In the genomic region with DNA sequence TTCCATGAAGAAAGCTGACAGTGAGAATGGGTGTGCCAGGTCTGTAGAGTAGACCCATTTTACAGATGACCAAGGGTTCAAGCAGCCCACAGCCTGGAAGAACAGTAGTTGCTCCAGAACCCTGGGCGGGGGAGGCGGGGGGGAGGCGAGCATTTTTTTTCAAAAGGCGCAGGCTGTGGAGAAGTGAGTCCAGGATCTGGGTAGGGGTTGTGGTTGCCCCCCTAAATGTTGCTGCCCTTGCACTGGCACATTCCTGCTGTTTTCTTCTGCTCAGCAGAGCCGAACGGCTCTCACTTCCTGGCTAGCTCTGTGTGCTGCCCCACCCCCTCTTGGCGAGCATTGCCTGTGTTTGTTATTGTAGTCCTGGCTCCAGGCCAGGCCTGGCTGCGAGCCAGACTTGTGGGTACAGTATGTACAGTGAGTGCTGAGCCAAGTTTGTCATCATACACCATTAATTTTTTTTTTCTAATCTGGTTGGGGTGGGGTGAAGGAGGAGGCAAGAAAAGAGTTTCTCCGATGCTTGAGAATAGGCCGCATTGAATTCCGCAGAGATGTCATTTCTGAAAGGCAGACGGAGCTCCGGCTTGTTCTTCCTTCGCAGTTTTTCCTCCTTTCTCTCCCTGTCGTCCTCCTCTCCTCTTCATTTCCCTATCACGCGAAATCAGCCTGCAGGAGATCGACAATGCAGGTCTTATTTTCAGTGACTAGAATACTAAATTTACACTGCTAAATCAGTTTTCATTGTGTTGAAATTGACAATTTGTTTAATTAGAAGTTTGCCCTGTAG, we compare ENCODE assay signal across 8 cellular contexts.
DNase-seq lines count a peak whose midpoint lies in the region; TF ChIP-seq lines count a peak whose summit lies in the region.

No MANE protein-coding gene starts in this region.

- H3K4me1 ChIP-seq in adrenal gland (replicated peaks in 1 of 2): peaks cover 70 to 94% of the 10 kb centered on the region in 2 donors
- peaks cover 57% of the 10 kb centered on the region for H3K4me1 ChIP-seq in prostate gland (replicated peaks)
- peaks cover 74 to 83% (median 79%) of the 10 kb centered on the region in 4 donors for H3K4me1 ChIP-seq in transverse colon

- H3K27me3 ChIP-seq in H7 (ENCODE audit: control insufficient read depth, insufficient read depth, low read length) (no peaks in the 10 kb centered on the region), adrenal gland (no peaks in the 10 kb centered on the region), prostate gland (replicated peaks; ENCODE audit: insufficient read depth) (no peaks in the 10 kb centered on the region), transverse colon (no peaks in the 10 kb centered on the region)

- H3K9me3 ChIP-seq in adrenal gland (replicated peaks in 1 of 3) (no peaks in the 10 kb centered on the region), prostate gland (no peaks in the 10 kb centered on the region), transverse colon (no peaks in the 10 kb centered on the region)

- TF ChIP-seq POLR2A in adrenal gland (IDR thresholded peaks at IDR 0.05) (peak; percentile 29 to 81), prostate gland (IDR thresholded peaks at IDR 0.05) (peak; percentile 36), transverse colon (IDR thresholded peaks at IDR 0.05) (peak; percentile 71)

- H3K36me3 ChIP-seq in H7 (replicated peaks; ENCODE audit: control insufficient read depth, insufficient read depth, low read length): no peaks in the 10 kb centered on the region
- H3K36me3 ChIP-seq in adrenal gland (replicated peaks in 1 of 2): peaks cover 0 to 16% of the 10 kb centered on the region in 2 donors
- H3K36me3 ChIP-seq in prostate gland: peaks cover 7% of the 10 kb centered on the region in 2 donors
- H3K36me3 ChIP-seq in transverse colon: peaks cover 0 to 14% (median 0%) of the 10 kb centered on the region in 4 donors

- intact Hi-C loops in adrenal gland (cut with DNase I) (no loop called here), cardiac septum (cut with DNase I) (loop anchor here (1.0 to 5.0 kb wide), 3 partner anchors 19 to 99 kb away; no protein-coding TSS in a partner anchor), prostate gland (cut with DNase I) (loop anchor here (5.0 kb wide), 2 partner anchors 37 to 98 kb away; no protein-coding TSS in a partner anchor), transverse colon (cut with DNase I; ENCODE audit: low total_unique reads) (loop anchor here (2.0 to 5.0 kb wide), 2 partner anchors 37 to 109 kb away; no protein-coding TSS in a partner anchor)

- H3K27ac ChIP-seq in C4-2B (peak overlapping the region; percentile 100), adrenal gland (peak overlapping the region; percentile 96 to 99 (median 98)), prostate gland (peak overlapping the region; percentile 99), transverse colon (peak overlapping the region; percentile 94 to 96 (median 96))

- peak; percentile 100 for TF ChIP-seq EP300 in transverse colon (IDR thresholded peaks at IDR 0.05; ENCODE audit: low read depth)

- in situ Hi-C loops in transverse colon (cut with MboI; ENCODE audit: low pct_ligation_motif_present in 1 of 4, low pct_unique_long_range_greater_than_20kb in 1 of 4, low sequenced_read_pairs in 3 of 4): no loop called here

- H3K4me3 ChIP-seq in H7 (ENCODE audit: insufficient read depth, low read depth, low read length) (no peak overlapping the region), adrenal gland (peak overlapping the region in 1 of 4 donors; percentile 30), prostate gland (no peak overlapping the region), transverse colon (peak overlapping the region in 1 of 4 donors; percentile 30)

- DNase-seq in H7 (peak; percentile 55), NCI-H1417 treated with DMSO at 0.1 percent for 48 hours (lab: John Stamatoyannopoulos, UW) (peak; percentile 97), T-helper 1 cell (peak; percentile 87 to 95 (median 93)), adrenal gland (peak; percentile 98 to 100 (median 100)), cardiac septum (ENCODE audit: low spot score) (peak; percentile 97), prostate gland (ENCODE audit: low spot score) (peak; percentile 98), transverse colon (peak; percentile 99)

- 3 to 7% (median 7%) methylated on average over 12 to 18 of the region's 18 CpGs for WGBS in adrenal gland, 4 donors
- WGBS in prostate gland: 1% methylated on average over 18 of the region's 18 CpGs
- 0 to 15% methylated on average over 3 to 18 of the region's 18 CpGs for WGBS in transverse colon (ENCODE audit: low coverage in 1 of 2), 2 donors

- TF ChIP-seq CTCF in C4-2B (conservative IDR thresholded peaks at IDR 0.05) (no peak), adrenal gland (IDR thresholded peaks at IDR 0.05) (peak in 1 of 6 experiments; percentile 17), prostate gland (IDR thresholded peaks at IDR 0.05) (peak in 1 of 4 experiments; percentile 13), transverse colon (IDR thresholded peaks at IDR 0.05) (peak in 1 of 5 experiments; percentile 24)

Comparison
In these comparisons a context has a peak if more than half of its experiments do, and no peak if none do; other contexts are left out.
1. intact Hi-C loops: an anchor here in cardiac septum (1.0 to 5.0 kb wide), prostate gland (5.0 kb wide) and transverse colon (2.0 to 5.0 kb wide); none called in adrenal gland.